6 cellular contexts compared by ENCODE assay signal in genomic region chr1:222473717-222474116, GRCh38.
DNase-seq lines count a peak whose midpoint lies in the region; ATAC-seq and TF ChIP-seq lines count a peak whose summit lies in the region.
"Not testable (repeated sequence)": the region's sequence is repeated elsewhere in the genome, so short reads cannot be mapped to it uniquely, and the experiment has no call there.

No MANE protein-coding gene starts in this region.

- 92 to 96% methylated on average over 9 to 10 of the region's 17 CpGs for WGBS in endodermal cell (ENCODE audit: insufficient coverage in 1 of 2, insufficient read length in 1 of 2), 2 experiments

- DNase-seq in MG63 = peak; percentile 23
- DNase-seq in SJSA1 (ENCODE audit: low read depth in 1 of 2, low spot score in 2 of 2) = peak; percentile 0 to 30
- DNase-seq in activated naive CD4-positive, alpha-beta T cell treated with anti-CD3 and anti-CD28 coated beads, Interleukin-2, amount 50 U/mL, for 72 hours (ENCODE audit: low spot score in 2 of 2); memory B cell (ENCODE audit: low spot score in 2 of 2); stimulated activated effector memory CD8-positive, alpha-beta T cell treated with anti-CD3 and anti-CD28 coated beads, Interleukin-12 subunit alpha, Interleukin-12 subunit beta, amount 100 ng/mL, for 72 hours (ENCODE audit: low spot score in 2 of 2): not testable (repeated sequence)
- DNase-seq in endodermal cell = peak; percentile 28

- H3K9ac ChIP-seq in endodermal cell (ENCODE audit: extremely low read depth, low read length, poor library complexity, severe bottlenecking) = not testable (repeated sequence)

- not testable (repeated sequence) for H3K4me1 ChIP-seq in SJSA1 (replicated peaks); endodermal cell (ENCODE audit: control insufficient read depth, insufficient read depth, low read length)

- H3K36me3 ChIP-seq in MG63; SJSA1; endodermal cell (ENCODE audit: control insufficient read depth, insufficient read depth, low read length): not testable (repeated sequence)

- H3K9me3 Mint-ChIP-seq in activated naive CD4-positive, alpha-beta T cell treated with anti-CD3 and anti-CD28 coated beads, Interleukin-2, amount 50 U/mL, for 72 hours; endodermal cell; memory B cell; stimulated activated effector memory CD8-positive, alpha-beta T cell treated with anti-CD3 and anti-CD28 coated beads, Interleukin-12 subunit alpha, Interleukin-12 subunit beta, amount 100 ng/mL, for 72 hours: not testable (repeated sequence)

- H3K4me3 ChIP-seq in MG63; SJSA1; endodermal cell (ENCODE audit: low read length): not testable (repeated sequence)

- H3K9me3 ChIP-seq in MG63; SJSA1 (replicated peaks); endodermal cell (ENCODE audit: control insufficient read depth, low read length): not testable (repeated sequence)

- H3K4me1 Mint-ChIP-seq in endodermal cell; memory B cell; stimulated activated effector memory CD8-positive, alpha-beta T cell treated with anti-CD3 and anti-CD28 coated beads, Interleukin-12 subunit alpha, Interleukin-12 subunit beta, amount 100 ng/mL, for 72 hours: not testable (repeated sequence)

- H3K4me3 Mint-ChIP-seq in endodermal cell; memory B cell; stimulated activated effector memory CD8-positive, alpha-beta T cell treated with anti-CD3 and anti-CD28 coated beads, Interleukin-12 subunit alpha, Interleukin-12 subunit beta, amount 100 ng/mL, for 72 hours: not testable (repeated sequence)

- H3K27me3 ChIP-seq in MG63; SJSA1 (replicated peaks); endodermal cell (ENCODE audit: control insufficient read depth, insufficient read depth, low read length, poor library complexity, severe bottlenecking): not testable (repeated sequence)

- not testable (repeated sequence) for H3K27ac ChIP-seq in SJSA1; endodermal cell (ENCODE audit: low read depth, low read length)

- not testable (repeated sequence) for H3K27me3 Mint-ChIP-seq in endodermal cell (ENCODE audit: insufficient read depth); memory B cell

- H3K36me3 Mint-ChIP-seq in activated naive CD4-positive, alpha-beta T cell treated with anti-CD3 and anti-CD28 coated beads, Interleukin-2, amount 50 U/mL, for 72 hours; endodermal cell (ENCODE audit: low read depth); memory B cell; stimulated activated effector memory CD8-positive, alpha-beta T cell treated with anti-CD3 and anti-CD28 coated beads, Interleukin-12 subunit alpha, Interleukin-12 subunit beta, amount 100 ng/mL, for 72 hours: not testable (repeated sequence)

- peak overlapping the region; percentile 44 to 87 for H3K27ac Mint-ChIP-seq in activated naive CD4-positive, alpha-beta T cell treated with anti-CD3 and anti-CD28 coated beads, Interleukin-2, amount 50 U/mL, for 72 hours
- H3K27ac Mint-ChIP-seq in endodermal cell = not testable (repeated sequence)
- H3K27ac Mint-ChIP-seq in memory B cell = peak overlapping the region; percentile 78
- peak overlapping the region; percentile 40 for H3K27ac Mint-ChIP-seq in stimulated activated effector memory CD8-positive, alpha-beta T cell treated with anti-CD3 and anti-CD28 coated beads, Interleukin-12 subunit alpha, Interleukin-12 subunit beta, amount 100 ng/mL, for 72 hours

- ATAC-seq in activated naive CD4-positive, alpha-beta T cell treated with anti-CD3 and anti-CD28 coated beads, Interleukin-2, amount 50 U/mL, for 72 hours; memory B cell (ENCODE audit: low read depth); stimulated activated effector memory CD8-positive, alpha-beta T cell treated with anti-CD3 and anti-CD28 coated beads, Interleukin-12 subunit alpha, Interleukin-12 subunit beta, amount 100 ng/mL, for 72 hours: not testable (repeated sequence)

- TF ChIP-seq CTCF in endodermal cell (conservative IDR thresholded peaks at IDR 0.05) = not testable (repeated sequence)
